In the genomic region with DNA sequence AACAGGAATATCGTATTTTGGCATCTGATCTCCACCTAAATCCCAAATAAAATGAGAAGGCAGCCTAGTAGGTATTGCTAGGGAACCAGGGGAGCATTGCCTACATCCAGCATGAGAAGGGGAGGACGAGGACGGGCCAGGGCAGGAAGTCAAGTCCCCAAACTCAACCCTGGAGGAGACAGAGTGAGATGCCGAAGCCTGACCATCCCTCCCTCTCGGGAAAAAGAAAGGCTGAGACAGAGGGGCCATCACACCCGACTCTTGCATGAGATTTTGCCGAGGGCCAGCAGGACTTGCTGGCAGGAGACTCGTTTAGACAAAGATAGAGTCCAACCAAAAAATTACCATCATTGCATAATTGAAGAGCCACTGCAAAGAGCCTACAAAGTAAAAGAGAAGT, we compare ENCODE assay signal across 15 cellular contexts. TPM values are rescaled to one million over a fixed set of nuclear protein-coding genes. Genes with fewer than 3 reads are reported as not detected.
DNase-seq lines count a peak whose midpoint lies in the region; ATAC-seq and TF ChIP-seq lines count a peak whose summit lies in the region.
"Had no signal": no experiment of that assay in that cellular context is flagged by ENCODE, and none has a peak within 500 bp of the region (broad histone marks: within the 10 kb centered on the region; RNA-seq: fewer than 3 reads in every experiment).

No MANE protein-coding gene starts in this region.

- H3K9me3 Mint-ChIP-seq in Caco-2 (ENCODE audit: unreplicated experiment) (no peaks in the 10 kb centered on the region), immature natural killer cell (no peaks in the 10 kb centered on the region)
- H3K9me3 Mint-ChIP-seq: activated naive CD8-positive, alpha-beta T cell treated with anti-CD3 and anti-CD28 coated beads, Interleukin-2, amount 50 U/mL, for 24 hours; stimulated activated effector memory CD8-positive, alpha-beta T cell treated with anti-CD3 and anti-CD28 coated beads, Interleukin-12 subunit alpha, Interleukin-12 subunit beta, amount 100 ng/mL, for 72 hours had no signal

- CTCF ChIA-PET in Caco-2 (lab: Charles Lee) = no interaction called here

- H3K36me3 Mint-ChIP-seq in Caco-2 (ENCODE audit: insufficient read depth, unreplicated experiment) = no peaks in the 10 kb centered on the region
- no peaks in the 10 kb centered on the region for H3K36me3 Mint-ChIP-seq in immature natural killer cell
- H3K36me3 Mint-ChIP-seq: stimulated activated effector memory CD8-positive, alpha-beta T cell treated with anti-CD3 and anti-CD28 coated beads, Interleukin-12 subunit alpha, Interleukin-12 subunit beta, amount 100 ng/mL, for 72 hours had no signal

- H3K36me3 ChIP-seq in Caco-2 (ENCODE audit: control insufficient read depth, insufficient read depth, low read length) = no peaks in the 10 kb centered on the region
- H3K36me3 ChIP-seq in esophagus muscularis mucosa = peaks cover 0 to 41% (median 21%) of the 10 kb centered on the region in 4 donors
- H3K36me3 ChIP-seq: colonic mucosa had no signal

- H3K4me1 ChIP-seq in Caco-2 = 0 out of 2 replicates have a peak, but pooled peaks cover 3% of the 10 kb centered on the region
- peaks cover 8 to 21% (median 16%) of the 10 kb centered on the region in 4 donors for H3K4me1 ChIP-seq in esophagus muscularis mucosa
- H3K4me1 ChIP-seq: colonic mucosa, psoas muscle had no signal

- TF ChIP-seq CTCF in Caco-2 (IDR thresholded peaks at IDR 0.05; ENCODE audit: insufficient read depth in 1 of 2, low read depth in 1 of 2, low read length in 1 of 2, severe bottlenecking in 1 of 2, unreplicated experiment in 1 of 2) (no peak), esophagus muscularis mucosa (IDR thresholded peaks at IDR 0.05) (no peak)

- ATAC-seq in GM19397 (IDR thresholded peaks at IDR 0.05; ENCODE audit: unreplicated experiment) (peak; percentile 5), HG02938 (IDR thresholded peaks at IDR 0.05; ENCODE audit: unreplicated experiment) (peak; percentile 15)
- ATAC-seq: psoas muscle had no signal

- TF ChIP-seq POLR2A in esophagus muscularis mucosa (IDR thresholded peaks at IDR 0.05; ENCODE audit: low read depth) = no peak

- H3K27ac ChIP-seq in esophagus muscularis mucosa (replicated peaks in 1 of 4) = peak overlapping the region; percentile 3 to 60 (median 32)
- H3K27ac ChIP-seq: colonic mucosa, psoas muscle had no signal

- H3K9me3 ChIP-seq in Caco-2 (no peaks in the 10 kb centered on the region), esophagus muscularis mucosa (no peaks in the 10 kb centered on the region)
- H3K9me3 ChIP-seq: colonic mucosa, psoas muscle had no signal

- H3K4me1 Mint-ChIP-seq in Caco-2 (ENCODE audit: low read depth, unreplicated experiment) = no peaks in the 10 kb centered on the region
- H3K4me1 Mint-ChIP-seq in immature natural killer cell = no peaks in the 10 kb centered on the region
- H3K4me1 Mint-ChIP-seq: activated naive CD8-positive, alpha-beta T cell treated with anti-CD3 and anti-CD28 coated beads, Interleukin-2, amount 50 U/mL, for 24 hours had no signal

- peak overlapping the region; percentile 19 for H3K27ac Mint-ChIP-seq in Caco-2 (ENCODE audit: unreplicated experiment)
- no peak overlapping the region for H3K27ac Mint-ChIP-seq in immature natural killer cell
- H3K27ac Mint-ChIP-seq: activated naive CD8-positive, alpha-beta T cell treated with anti-CD3 and anti-CD28 coated beads, Interleukin-2, amount 50 U/mL, for 24 hours; stimulated activated effector memory CD8-positive, alpha-beta T cell treated with anti-CD3 and anti-CD28 coated beads, Interleukin-12 subunit alpha, Interleukin-12 subunit beta, amount 100 ng/mL, for 72 hours had no signal

- DNase-seq in Caco-2 (no peak), esophagus muscularis mucosa (ENCODE audit: extremely low spot score) (no peak), amygdala (lab: John Stamatoyannopoulos, UW) (no peak), immature natural killer cell (no peak), nucleus accumbens (lab: John Stamatoyannopoulos, UW) (no peak), SW480 (ENCODE audit: low spot score) (no peak)
- DNase-seq: activated naive CD8-positive, alpha-beta T cell treated with anti-CD3 and anti-CD28 coated beads, Interleukin-2, amount 50 U/mL, for 24 hours; activated T-cell treated with anti-CD3 and anti-CD28 coated beads for 4 hours; colonic mucosa; NCI-H146; psoas muscle had no signal

- no TSS peak for BruUV-seq in Caco-2 (replicated peaks; lab: Mats Ljungman, UMichigan)

- H3K27me3 Mint-ChIP-seq in Caco-2 (ENCODE audit: insufficient read depth, unreplicated experiment) (peaks cover 16% of the 10 kb centered on the region), immature natural killer cell (ENCODE audit: low read depth in 3 of 3) (peaks cover 3 to 10% (median 8%) of the 10 kb centered on the region in 3 donors)

- no peaks in the 10 kb centered on the region for H3K27me3 ChIP-seq in Caco-2 (replicated peaks; ENCODE audit: control insufficient read depth, insufficient read depth, low read length)
- peaks cover 0 to 7% (median 0%) of the 10 kb centered on the region in 4 donors for H3K27me3 ChIP-seq in esophagus muscularis mucosa
- H3K27me3 ChIP-seq: colonic mucosa had no signal

- intact Hi-C loops in Caco-2 (cut with micrococcal nuclease; ENCODE audit: unreplicated experiment) = no loop called here
- intact Hi-C loops in esophagus muscularis mucosa (cut with DNase I) = no loop called here

- H3K4me3 Mint-ChIP-seq in Caco-2 (ENCODE audit: unreplicated experiment) (no peak overlapping the region), immature natural killer cell (no peak overlapping the region)
- H3K4me3 Mint-ChIP-seq: activated naive CD8-positive, alpha-beta T cell treated with anti-CD3 and anti-CD28 coated beads, Interleukin-2, amount 50 U/mL, for 24 hours; stimulated activated effector memory CD8-positive, alpha-beta T cell treated with anti-CD3 and anti-CD28 coated beads, Interleukin-12 subunit alpha, Interleukin-12 subunit beta, amount 100 ng/mL, for 72 hours had no signal

- POLR2A ChIA-PET in Caco-2 (lab: Charles Lee) = no interaction called here

- 62% methylated on average over 8 of the region's 8 CpGs for WGBS in esophagus muscularis mucosa

- no peak overlapping the region for H3K4me3 ChIP-seq in Caco-2 (ENCODE audit: low read depth, low read length)
- H3K4me3 ChIP-seq in esophagus muscularis mucosa = no peak overlapping the region
- H3K4me3 ChIP-seq: colonic mucosa, psoas muscle had no signal

- TF ChIP-seq EP300 in esophagus muscularis mucosa (IDR thresholded peaks at IDR 0.05) = no peak

RNA-seq across cellular contexts. Expression of gene SPATA19, which starts 50.2 kb away (rescaled TPM):
- total RNA-seq in Caco-2 (2022) (not detected in 2 replicates), esophagus muscularis mucosa (not detected)
- not detected for polyA plus RNA-seq in immature natural killer cell
- total RNA-seq: colonic mucosa, mononuclear cell, psoas muscle had no signal
- polyA plus RNA-seq: psoas muscle had no signal
